8 cellular contexts compared by ENCODE assay signal in the genomic region with DNA sequence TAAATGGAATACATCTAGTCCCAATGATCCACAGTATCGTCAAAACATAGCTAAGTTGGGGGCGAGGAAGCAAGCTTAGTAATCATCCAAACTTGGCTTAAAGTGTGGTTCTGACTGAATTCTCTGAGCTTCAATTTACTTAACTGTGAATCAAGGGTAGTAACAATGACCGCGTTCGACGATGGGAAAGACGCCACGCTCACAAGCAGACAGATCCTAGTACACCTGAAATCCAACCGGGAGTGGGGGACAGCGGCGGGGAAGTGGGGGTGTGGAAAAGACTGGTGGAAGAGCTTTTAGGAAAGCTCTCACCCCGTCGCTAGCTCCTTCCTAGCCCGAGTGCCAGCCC. TPM values are rescaled to one million over a fixed set of nuclear protein-coding genes. Genes with fewer than 3 reads are reported as not detected.
A peak's percentile ranks its signal among the peaks of the same experiment; 100 is the strongest.
DNase-seq lines count a peak whose midpoint lies in the region; ATAC-seq and TF ChIP-seq lines count a peak whose summit lies in the region.

No MANE protein-coding gene starts in this region.

- H3K36me3 Mint-ChIP-seq in activated CD4-positive, alpha-beta memory T cell treated with anti-CD3 and anti-CD28 coated beads, Interleukin-2, amount 10 ng/mL, durations not matched to agents 7 days and 5 days (ENCODE audit: low read depth) = peaks cover 30% of the 10 kb centered on the region

- WGBS in stomach, 5 donors = 0 to 1% (median 1%) methylated on average over 14 of the region's 14 CpGs

- peak overlapping the region; percentile 98 for H3K4me3 Mint-ChIP-seq in activated CD4-positive, alpha-beta memory T cell treated with anti-CD3 and anti-CD28 coated beads, Interleukin-2, amount 10 ng/mL, durations not matched to agents 7 days and 5 days

- peak overlapping the region; percentile 77 for H3K27ac Mint-ChIP-seq in activated CD4-positive, alpha-beta memory T cell treated with anti-CD3 and anti-CD28 coated beads, Interleukin-2, amount 10 ng/mL, durations not matched to agents 7 days and 5 days

- H3K27ac ChIP-seq in stomach = peak overlapping the region; percentile 89 to 91 (median 90)

- peak overlapping the region; percentile 63 for H3K9ac ChIP-seq in ES-I3 (ENCODE audit: low read depth, low read length)
- H3K9ac ChIP-seq in iPS-15b (ENCODE audit: low read depth, low read length) = peak overlapping the region; percentile 98

- ATAC-seq in HG02623 (IDR thresholded peaks at IDR 0.05; ENCODE audit: unreplicated experiment) (peak; percentile 8), HG02884 (IDR thresholded peaks at IDR 0.05; ENCODE audit: unreplicated experiment) (no peak)

- H3K27me3 ChIP-seq in iPS-15b (ENCODE audit: control insufficient read depth, insufficient read depth, low read length) = no peaks in the 10 kb centered on the region
- H3K27me3 ChIP-seq in stomach = no peaks in the 10 kb centered on the region

- POLR2A ChIA-PET in activated CD4-positive, alpha-beta memory T cell treated with anti-CD3 and anti-CD28 coated beads, Interleukin-2, amount 10 ng/mL, durations not matched to agents 7 days and 5 days (lab: Charles Lee) = interaction anchor here (0.7 to 1.4 kb wide), 7 partner anchors 10 to 961 kb away, joined by 3 to 5 read pairs (median 3); a partner anchor contains a TSS

- TF ChIP-seq POLR2A in stomach (IDR thresholded peaks at IDR 0.05) = no peak

- no peak for TF ChIP-seq CTCF in stomach (IDR thresholded peaks at IDR 0.05)

- H3K36me3 ChIP-seq in ES-I3 (ENCODE audit: insufficient read depth, low read length) = no peaks in the 10 kb centered on the region
- H3K36me3 ChIP-seq in iPS-15b (ENCODE audit: control insufficient read depth, insufficient read depth, low read length) = no peaks in the 10 kb centered on the region
- no peaks in the 10 kb centered on the region for H3K36me3 ChIP-seq in stomach

- H3K9me3 Mint-ChIP-seq in activated CD4-positive, alpha-beta memory T cell treated with anti-CD3 and anti-CD28 coated beads, Interleukin-2, amount 10 ng/mL, durations not matched to agents 7 days and 5 days = peaks cover 15% of the 10 kb centered on the region

- CTCF ChIA-PET in activated CD4-positive, alpha-beta memory T cell treated with anti-CD3 and anti-CD28 coated beads, Interleukin-2, amount 10 ng/mL, durations not matched to agents 7 days and 5 days (lab: Charles Lee) = interaction anchor here (0.8 to 1.9 kb wide), 6 partner anchors 11 to 1207 kb away, joined by 3 to 5 read pairs (median 4); a partner anchor contains a TSS

- intact Hi-C loops in stomach (cut with DNase I; ENCODE audit: low total_unique reads) = no loop called here

- H3K4me1 ChIP-seq in ES-I3 (ENCODE audit: insufficient read depth, low read length) = no peaks in the 10 kb centered on the region
- no peaks in the 10 kb centered on the region for H3K4me1 ChIP-seq in iPS-15b (ENCODE audit: control insufficient read depth, insufficient read depth, low read length)
- H3K4me1 ChIP-seq in stomach = peaks cover 13 to 55% (median 40%) of the 10 kb centered on the region in 4 donors

- H3K27me3 Mint-ChIP-seq in activated CD4-positive, alpha-beta memory T cell treated with anti-CD3 and anti-CD28 coated beads, Interleukin-2, amount 10 ng/mL, durations not matched to agents 7 days and 5 days = peaks cover 2% of the 10 kb centered on the region

- H3K9me3 ChIP-seq in ES-I3 (ENCODE audit: control insufficient read depth, insufficient read depth, low read length) (no peaks in the 10 kb centered on the region), iPS-15b (ENCODE audit: control insufficient read depth, insufficient read depth, low read length) (no peaks in the 10 kb centered on the region), stomach (no peaks in the 10 kb centered on the region)

- H3K4me3 ChIP-seq in iPS-15b (ENCODE audit: low read depth, low read length) (peak overlapping the region; percentile 99), stomach (peak overlapping the region; percentile 77 to 89 (median 82))

- DNase-seq in activated CD4-positive, alpha-beta memory T cell treated with anti-CD3 and anti-CD28 coated beads, Interleukin-2, amount 10 ng/mL, durations not matched to agents 7 days and 5 days = no peak
- DNase-seq in stomach (peak; percentile 33), NCI-H187 treated with DMSO at 0.1 percent for 48 hours (lab: John Stamatoyannopoulos, UW) (no peak)
- DNase-seq in activated CD8-positive, alpha-beta memory T cell treated with anti-CD3 and anti-CD28 coated beads for 24 hours = no peak

- H3K4me1 Mint-ChIP-seq in activated CD4-positive, alpha-beta memory T cell treated with anti-CD3 and anti-CD28 coated beads, Interleukin-2, amount 10 ng/mL, durations not matched to agents 7 days and 5 days = peaks cover 32% of the 10 kb centered on the region

- no peak for TF ChIP-seq EP300 in stomach (IDR thresholded peaks at IDR 0.05)

RNA-seq across cellular contexts. Expression of a gene that starts 0.4 kb away (rescaled TPM):
- 10 to 100 TPM; 36.8 to 44.3 TPM for total RNA-seq in activated CD4-positive, alpha-beta memory T cell treated with anti-CD3 and anti-CD28 coated beads, Interleukin-2, amount 10 ng/mL, durations not matched to agents 7 days and 5 days
- 10 to 100 TPM in 4 of 5 donors, 1 to 10 TPM in 1; 1.2 to 70.1 (median 50.8) TPM for total RNA-seq in stomach
- polyA plus RNA-seq in stomach = 10 to 100 TPM; 56.4 to 97.8 (median 69.0) TPM

RNA-seq across cellular contexts. Expression of a gene that starts 57.8 kb away (rescaled TPM):
- 1 to 10 TPM; 6.3 to 6.5 TPM for total RNA-seq in activated CD4-positive, alpha-beta memory T cell treated with anti-CD3 and anti-CD28 coated beads, Interleukin-2, amount 10 ng/mL, durations not matched to agents 7 days and 5 days
- 10 to 100 TPM; 11.1 to 44.6 (median 21.2) TPM for total RNA-seq in stomach
- 10 to 100 TPM; 10.2 to 21.2 (median 18.5) TPM for polyA plus RNA-seq in stomach
